Comparison of ENCODE assay signal across 1 cellular context in genomic region chr11:45105233-45105992, GRCh38.
A peak's percentile ranks its signal among the peaks of the same experiment; 100 is the strongest.
TF ChIP-seq lines count a peak whose summit lies in the region.

No MANE protein-coding gene starts in this region.

TF ChIP-seq in K562, 482 proteins besides CTCF, POLR2A, EP300 and RAD21 (continued from another document and continues in another):
- TF ChIP-seq CEBPZ (IDR thresholded peaks at IDR 0.05; ENCODE audit: borderline replicate concordance, low read depth, low read length), result no peak
- TF ChIP-seq SMC3 (conservative IDR thresholded peaks at IDR 0.05; ENCODE audit: insufficient read depth, low read depth, low read length), result peak; percentile 86
- no peak for TF ChIP-seq SUPT5H (IDR thresholded peaks at IDR 0.05)
- TF ChIP-seq PRPF4 (IDR thresholded peaks at IDR 0.05; ENCODE audit: insufficient read depth, low read depth, low read length, poor library complexity, severe bottlenecking), result no peak
- peak; percentile 13; the same call in 1 of the 2 replicates for TF ChIP-seq BCOR (IDR thresholded peaks at IDR 0.05)
- peak; percentile 44 for TF ChIP-seq ZFP36 (IDR thresholded peaks at IDR 0.05; ENCODE audit: low read depth, low read length, partially characterized antibody)
- no peak for TF ChIP-seq RBM39 (optimal IDR thresholded peaks at IDR 0.05; ENCODE audit: low read depth, low read length)
- TF ChIP-seq ETV1 (tag; conservative IDR thresholded peaks at IDR 0.05; ENCODE audit: low read depth), result no peak
- TF ChIP-seq ZBTB8A (IDR thresholded peaks at IDR 0.05; ENCODE audit: partially characterized antibody), result no peak
- TF ChIP-seq TBL1XR1 (IDR thresholded peaks at IDR 0.05; ENCODE audit: low read length in 2 of 2), result no peak
- TF ChIP-seq RB1 (IDR thresholded peaks at IDR 0.05; ENCODE audit: low read depth), result peak; percentile 28; the same call in 1 of the 2 replicates
- no peak for TF ChIP-seq ZNF12 (CRISPR knock-in tag; IDR thresholded peaks at IDR 0.05)
- TF ChIP-seq MTA3 (IDR thresholded peaks at IDR 0.05; ENCODE audit: borderline replicate concordance), result no peak
- no peak for TF ChIP-seq TAF1 (IDR thresholded peaks at IDR 0.05; ENCODE audit: control insufficient read depth, extremely low read depth, insufficient read depth, low read length, severe bottlenecking)
- TF ChIP-seq MNT (conservative IDR thresholded peaks at IDR 0.05), result no peak
- TF ChIP-seq NFRKB (IDR thresholded peaks at IDR 0.05; ENCODE audit: low read depth), result no peak
- no peak for TF ChIP-seq ZNF699 (CRISPR knock-in tag; IDR thresholded peaks at IDR 0.05; ENCODE audit: insufficient replicate concordance)
- no peak for TF ChIP-seq NCOA6 (IDR thresholded peaks at IDR 0.05)
- no peak for TF ChIP-seq KDM1A (IDR thresholded peaks at IDR 0.05)
- TF ChIP-seq MBD2 (IDR thresholded peaks at IDR 0.05; ENCODE audit: borderline replicate concordance, low read depth), result no peak
- TF ChIP-seq MLX (CRISPR knock-in tag; conservative IDR thresholded peaks at IDR 0.05), result no peak
- TF ChIP-seq RNF2 (IDR thresholded peaks at IDR 0.05), result no peak
- TF ChIP-seq ELF1 (tag; IDR thresholded peaks at IDR 0.05), result no peak
- no peak for TF ChIP-seq SREBF1 (IDR thresholded peaks at IDR 0.05; ENCODE audit: borderline replicate concordance, low read depth, low read length)
- no peak for TF ChIP-seq BRCA1 (IDR thresholded peaks at IDR 0.05)
- TF ChIP-seq BRCA1 (CRISPR knock-in tag; IDR thresholded peaks at IDR 0.05), result no peak
- TF ChIP-seq ZNF655 (CRISPR knock-in tag; IDR thresholded peaks at IDR 0.05), result no peak
- no peak for TF ChIP-seq MCM5 (IDR thresholded peaks at IDR 0.05; ENCODE audit: low read depth)
- TF ChIP-seq RBM25 (IDR thresholded peaks at IDR 0.05; ENCODE audit: low read depth, low read length, severe bottlenecking), result peak; percentile 8
- TF ChIP-seq ZNF551 (CRISPR knock-in tag; IDR thresholded peaks at IDR 0.05), result no peak
- no peak for TF ChIP-seq ZNF830 (CRISPR knock-in tag; IDR thresholded peaks at IDR 0.05)
- TF ChIP-seq STAG1 (CRISPR knock-in tag; IDR thresholded peaks at IDR 0.05; ENCODE audit: borderline replicate concordance), result peak; percentile 95
- no peak for TF ChIP-seq TSC22D4 (tag; IDR thresholded peaks at IDR 0.05)
- TF ChIP-seq HOXB6 (CRISPR knock-in tag; IDR thresholded peaks at IDR 0.05; ENCODE audit: borderline replicate concordance), result no peak
- no peak for TF ChIP-seq RERE (CRISPR knock-in tag; IDR thresholded peaks at IDR 0.05; ENCODE audit: borderline replicate concordance)
- TF ChIP-seq ZNF778 (CRISPR knock-in tag; IDR thresholded peaks at IDR 0.05), result no peak
- no peak for TF ChIP-seq ZNF280B (CRISPR knock-in tag; IDR thresholded peaks at IDR 0.05)
- TF ChIP-seq NCOA1 (IDR thresholded peaks at IDR 0.05; ENCODE audit: low read depth), result no peak
- no peak for TF ChIP-seq ATF6 (CRISPR knock-in tag; IDR thresholded peaks at IDR 0.05)
- TF ChIP-seq SP2 (IDR thresholded peaks at IDR 0.05; ENCODE audit: extremely low read depth, low read depth, low read length, poor library complexity, severe bottlenecking), result no peak
- TF ChIP-seq RAD51 (IDR thresholded peaks at IDR 0.05; ENCODE audit: borderline replicate concordance, low read depth), result no peak
- no peak for TF ChIP-seq THRA (IDR thresholded peaks at IDR 0.05)
- 0 out of 2 replicates have a peak, but pooled peaks have one; percentile 31 for TF ChIP-seq DEAF1 (CRISPR knock-in tag; IDR thresholded peaks at IDR 0.05)
- TF ChIP-seq ZNF76 (CRISPR knock-in tag; IDR thresholded peaks at IDR 0.05; ENCODE audit: borderline replicate concordance), result no peak
- no peak for TF ChIP-seq U2AF2 (optimal IDR thresholded peaks at IDR 0.05; ENCODE audit: low read depth, low read length)
- no peak for TF ChIP-seq BRF1 (IDR thresholded peaks at IDR 0.05; ENCODE audit: borderline replicate concordance, extremely low read depth, insufficient read length)
- TF ChIP-seq ZNF444 (CRISPR knock-in tag; IDR thresholded peaks at IDR 0.05), result no peak
- no peak for TF ChIP-seq TRIM24 (IDR thresholded peaks at IDR 0.05)
- no peak for TF ChIP-seq YBX1 (IDR thresholded peaks at IDR 0.05)
